ENCODE assay signal across 8 cellular contexts in genomic region chr4:67545199-67545995, GRCh38. TPM values are rescaled to one million over a fixed set of nuclear protein-coding genes. Genes with fewer than 3 reads are reported as not detected.
A peak's percentile ranks its signal among the peaks of the same experiment; 100 is the strongest.
DNase-seq lines count a peak whose midpoint lies in the region; ATAC-seq lines count a peak whose summit lies in the region.

Gene CENPC (minus strand): TSS chr4:67545503. CDS start chr4:67545355, 148 bp downstream.

- peak; percentile 96 for ATAC-seq in GM19468 (IDR thresholded peaks at IDR 0.05; ENCODE audit: extremely low read depth, unreplicated experiment)

- H3K27ac ChIP-seq in CD8-positive, alpha-beta memory T cell (ENCODE audit: low read depth, low read length), result peak within 1 kb of the TSS; percentile 98

- peak within 1 kb of the TSS; percentile 91 to 98 (median 96) for H3K4me3 Mint-ChIP-seq in CD8-positive, alpha-beta memory T cell

- no peaks in the 10 kb centered on the region for H3K27me3 ChIP-seq in CD8-positive, alpha-beta memory T cell (ENCODE audit: insufficient read depth, low read length, poor library complexity, severe bottlenecking)

- H3K4me1 ChIP-seq in CD8-positive, alpha-beta memory T cell (ENCODE audit: insufficient read depth, low read length), result peaks cover 19% of the 10 kb centered on the region

- H3K9me3 Mint-ChIP-seq in CD8-positive, alpha-beta memory T cell, result no peaks in the 10 kb centered on the region

- peaks cover 30 to 58% (median 49%) of the 10 kb centered on the region in 3 donors for H3K4me1 Mint-ChIP-seq in CD8-positive, alpha-beta memory T cell

- peak; percentile 86 to 95 (median 90) for DNase-seq in CD8-positive, alpha-beta memory T cell
- DNase-seq in HS-5 (ENCODE audit: low read depth) (peak; percentile 80), medulla oblongata (ENCODE audit: extremely low spot score) (peak; percentile 97)
- peak; percentile 92 for DNase-seq in NK-92 treated with Interleukin-12 subunit alpha and Interleukin-12 subunit beta, amount 100 ng/mL, for 24 hours (lab: John Stamatoyannopoulos, UW)
- DNase-seq in activated CD8-positive, alpha-beta memory T cell treated with anti-CD3 and anti-CD28 coated beads for 24 hours, result peak; percentile 94
- DNase-seq in effector CD8-positive, alpha-beta T cell (lab: John Stamatoyannopoulos, UW), result peak; percentile 86
- DNase-seq in stimulated activated CD8-positive, alpha-beta memory T cell treated with anti-CD3 and anti-CD28 coated beads, Interleukin-12 subunit alpha, Interleukin-12 subunit beta, amount 100 ng/mL, for 1 hour (ENCODE audit: low read depth), result peak; percentile 84

- H3K27me3 Mint-ChIP-seq in CD8-positive, alpha-beta memory T cell, result no peaks in the 10 kb centered on the region

- H3K4me3 ChIP-seq in CD8-positive, alpha-beta memory T cell (ENCODE audit: low read length), result peak within 1 kb of the TSS; percentile 94

- CTCF ChIA-PET in CD8-positive, alpha-beta memory T cell (lab: Charles Lee), result interaction anchor here (1.2 to 2.7 kb wide), 2 partner anchors 10 to 155 kb away, joined by 4 to 10 read pairs; partner anchors contain the start of gene UBA6

- H3K27ac Mint-ChIP-seq in CD8-positive, alpha-beta memory T cell, result peak within 1 kb of the TSS; percentile 98 to 100 (median 100)

- no peaks in the 10 kb centered on the region for H3K9me3 ChIP-seq in CD8-positive, alpha-beta memory T cell (ENCODE audit: low read length)

- POLR2A ChIA-PET in CD8-positive, alpha-beta memory T cell (lab: Charles Lee), result interaction anchor here (2.4 kb wide), 1 partner anchor 155 kb away, joined by 15 read pairs; the partner anchor contains the start of gene UBA6

- H3K36me3 ChIP-seq in CD8-positive, alpha-beta memory T cell (ENCODE audit: insufficient read depth, low read length), result no peaks in the 10 kb centered on the region

- H3K36me3 Mint-ChIP-seq in CD8-positive, alpha-beta memory T cell, result peaks cover 0 to 44% (median 2%) of the 10 kb centered on the region in 3 donors

RNA-seq across cellular contexts. Expression of gene CENPC, which starts in this region (rescaled TPM):
- total RNA-seq in CD8-positive, alpha-beta memory T cell, result 10 to 100 TPM; 20.2 to 25.0 TPM
- 19.3 TPM for polyA plus RNA-seq in CD8-positive, alpha-beta memory T cell

Comparison
In these comparisons a context has a peak if more than half of its experiments do, and no peak if none do; other contexts are left out.
1. Peak in every context shown above with its lines: DNase-seq, ATAC-seq, H3K4me3 ChIP-seq and H3K27ac ChIP-seq.